16 cellular contexts compared by ENCODE assay signal in genomic region chr7:129728875-129729467, GRCh38.
DNase-seq lines count a peak whose midpoint lies in the region; ATAC-seq and TF ChIP-seq lines count a peak whose summit lies in the region.
"Had no signal": no experiment of that assay in that cellular context is flagged by ENCODE, and none has a peak within 500 bp of the region (broad histone marks: within the 10 kb centered on the region; RNA-seq: fewer than 3 reads in every experiment).

No MANE protein-coding gene starts in this region.

- POLR2A ChIA-PET in HEK293 (lab: Yijun Ruan, JAX) = no interaction called here
- POLR2A ChIA-PET in CD8-positive, alpha-beta T cell (lab: Charles Lee) = no interaction called here

- no peak overlapping the region for H3K4me3 ChIP-seq in HEK293 (ENCODE audit: low read depth, low read length)
- H3K4me3 ChIP-seq in CD8-positive, alpha-beta T cell (ENCODE audit: low read depth, low read length) = no peak overlapping the region
- H3K4me3 ChIP-seq: BLaER1 treated with 17β-estradiol and CSF1 and Interleukin-3, amounts not matched to agents 10 nM and 100 nM had no signal

- DNase-seq in NCI-H1417 (lab: John Stamatoyannopoulos, UW) = peak in 2 of 3 experiments; percentile 27 to 63
- no peak for DNase-seq in NCI-H1417 treated with DMSO at 0.1 percent for 48 hours (lab: John Stamatoyannopoulos, UW)
- peak; percentile 96 for DNase-seq in NCI-H748 (lab: John Stamatoyannopoulos, UW; ENCODE audit: unreplicated experiment)
- DNase-seq in nephron progenitor cell = no peak
- DNase-seq in CD8-positive, alpha-beta T cell = no peak
- no peak for DNase-seq in NCI-H2227 treated with DMSO at 0.1 percent for 48 hours (lab: John Stamatoyannopoulos, UW)
- DNase-seq: DND-41, GDM1, HCEC 1CT, NCI-H187 treated with DMSO at 0.1 percent for 48 hours, SIG-M5, T-helper 17 cell had no signal

- no peak for ATAC-seq in CD8-positive, alpha-beta T cell
- ATAC-seq in HG03460 (IDR thresholded peaks at IDR 0.05; ENCODE audit: unreplicated experiment) = no peak
- ATAC-seq: T-helper 17 cell had no signal

- intact Hi-C loops in CD8-positive, alpha-beta T cell (cut with DNase I, micrococcal nuclease) = no loop called here

- TF ChIP-seq CTCF in HEK293 (tag by site-specific recombination; IDR thresholded peaks at IDR 0.05) (no peak), nephron progenitor cell (IDR thresholded peaks at IDR 0.05) (no peak)
- no peak for TF ChIP-seq CTCF in CD8-positive, alpha-beta T cell (IDR thresholded peaks at IDR 0.05)

- no peaks in the 10 kb centered on the region for H3K27me3 Mint-ChIP-seq in nephron progenitor cell (ENCODE audit: low read depth, poor library complexity)
- no peaks in the 10 kb centered on the region for H3K27me3 Mint-ChIP-seq in CD8-positive, alpha-beta T cell (ENCODE audit: low read depth)
- H3K27me3 Mint-ChIP-seq: IgD-negative memory B cell, T-helper 17 cell had no signal

- CTCF ChIA-PET in HEK293 (lab: Yijun Ruan, JAX) = no interaction called here
- CTCF ChIA-PET in CD8-positive, alpha-beta T cell (lab: Charles Lee) = no interaction called here

- no peak overlapping the region for H3K4me3 Mint-ChIP-seq in nephron progenitor cell
- H3K4me3 Mint-ChIP-seq in CD8-positive, alpha-beta T cell = no peak overlapping the region
- H3K4me3 Mint-ChIP-seq: IgD-negative memory B cell, T-helper 17 cell had no signal

- no peaks in the 10 kb centered on the region for H3K4me1 Mint-ChIP-seq in nephron progenitor cell
- H3K4me1 Mint-ChIP-seq in CD8-positive, alpha-beta T cell (ENCODE audit: low read depth) = no peaks in the 10 kb centered on the region
- H3K4me1 Mint-ChIP-seq: IgD-negative memory B cell, T-helper 17 cell had no signal

- H3K4me1 ChIP-seq in HEK293 (ENCODE audit: control insufficient read depth, insufficient read depth, low read length) = no peaks in the 10 kb centered on the region
- no peaks in the 10 kb centered on the region for H3K4me1 ChIP-seq in CD8-positive, alpha-beta T cell (ENCODE audit: insufficient read depth, low read length)
- H3K4me1 ChIP-seq: BLaER1 treated with 17β-estradiol and CSF1 and Interleukin-3, amounts not matched to agents 10 nM and 100 nM had no signal

- 0 out of 2 replicates have a peak overlapping the region, but pooled peaks have one; percentile 6 for H3K27ac ChIP-seq in HEK293 (ENCODE audit: extremely low read depth, low read depth, low read length)
- H3K27ac ChIP-seq in CD8-positive, alpha-beta T cell (ENCODE audit: low read depth, low read length) = no peak overlapping the region
- H3K27ac ChIP-seq: BLaER1 treated with 17β-estradiol and CSF1 and Interleukin-3, amounts not matched to agents 10 nM and 100 nM had no signal

- no peaks in the 10 kb centered on the region for H3K27me3 ChIP-seq in CD8-positive, alpha-beta T cell (ENCODE audit: insufficient read depth, low read length)
- H3K27me3 ChIP-seq: BLaER1 treated with 17β-estradiol and CSF1 and Interleukin-3, amounts not matched to agents 10 nM and 100 nM had no signal

- H3K9me3 ChIP-seq in HEK293 (ENCODE audit: control insufficient read depth, insufficient read depth, low read depth, low read length) = no peaks in the 10 kb centered on the region
- H3K9me3 ChIP-seq in CD8-positive, alpha-beta T cell (ENCODE audit: low read length) = no peaks in the 10 kb centered on the region
- H3K9me3 ChIP-seq: BLaER1 treated with 17β-estradiol and CSF1 and Interleukin-3, amounts not matched to agents 10 nM and 100 nM had no signal

- peaks cover 50% of the 10 kb centered on the region for H3K36me3 Mint-ChIP-seq in nephron progenitor cell (ENCODE audit: low read depth)
- peaks cover 85% of the 10 kb centered on the region for H3K36me3 Mint-ChIP-seq in CD8-positive, alpha-beta T cell

- H3K27ac Mint-ChIP-seq in nephron progenitor cell = peak overlapping the region; percentile 39
- H3K27ac Mint-ChIP-seq in CD8-positive, alpha-beta T cell = no peak overlapping the region
- H3K27ac Mint-ChIP-seq: IgD-negative memory B cell, T-helper 17 cell had no signal

- H3K36me3 ChIP-seq in HEK293 (ENCODE audit: control insufficient read depth in 2 of 2, insufficient read depth in 1 of 2, low read length in 2 of 2) = peaks cover 23 to 47% of the 10 kb centered on the region in 2 experiments
- H3K36me3 ChIP-seq in CD8-positive, alpha-beta T cell (ENCODE audit: insufficient read depth, low read length) = peaks cover 33% of the 10 kb centered on the region

- H3K9me3 Mint-ChIP-seq in nephron progenitor cell = no peaks in the 10 kb centered on the region
- H3K9me3 Mint-ChIP-seq in CD8-positive, alpha-beta T cell = no peaks in the 10 kb centered on the region
- H3K9me3 Mint-ChIP-seq: IgD-negative memory B cell had no signal

TF ChIP-seq in HEK293, 187 proteins besides CTCF, POLR2A, EP300 and RAD21 (continues in another document):
- TF ChIP-seq ZNF660 (tag by site-specific recombination; IDR thresholded peaks at IDR 0.05) (no peak), ZNF174 (tag by site-specific recombination; IDR thresholded peaks at IDR 0.05) (no peak), PBX3 (CRISPR knock-in tag; IDR thresholded peaks at IDR 0.05) (no peak), ZNF777 (tag by site-specific recombination; IDR thresholded peaks at IDR 0.05; ENCODE audit: borderline replicate concordance) (no peak), ZNF768 (tag by site-specific recombination; IDR thresholded peaks at IDR 0.05) (no peak), ZNF23 (tag by site-specific recombination; IDR thresholded peaks at IDR 0.05; ENCODE audit: borderline replicate concordance) (no peak), ZNF362 (tag by site-specific recombination; IDR thresholded peaks at IDR 0.05) (no peak), KLF9 (tag by site-specific recombination; IDR thresholded peaks at IDR 0.05; ENCODE audit: low read depth) (no peak), PRDM6 (tag by site-specific recombination; IDR thresholded peaks at IDR 0.05) (no peak), ZNF37A (tag by site-specific recombination; IDR thresholded peaks at IDR 0.05) (no peak), ZNF214 (tag by site-specific recombination; IDR thresholded peaks at IDR 0.05; ENCODE audit: borderline replicate concordance) (no peak), ZSCAN18 (tag by site-specific recombination; IDR thresholded peaks at IDR 0.05) (no peak), ZNF155 (tag by site-specific recombination; IDR thresholded peaks at IDR 0.05) (no peak), ZNF175 (tag by site-specific recombination; IDR thresholded peaks at IDR 0.05) (no peak), ZNF184 (tag by site-specific recombination; IDR thresholded peaks at IDR 0.05) (no peak), ZBTB21 (tag by site-specific recombination; IDR thresholded peaks at IDR 0.05) (no peak)

Comparison
In these comparisons a context has a peak if more than half of its experiments do, and no peak if none do; other contexts are left out.
1. DNase-seq: peak in NCI-H1417 (2 of 3) and NCI-H748 (single experiment); none in NCI-H1417 treated with DMSO at 0.1 percent for 48 hours (single experiment), nephron progenitor cell (single experiment), CD8-positive, alpha-beta T cell (0 of 7) and NCI-H2227 treated with DMSO at 0.1 percent for 48 hours (single experiment).